ENCODE assay signal across 15 cellular contexts in genomic region chr13:40137400-40137799, GRCh38.
"Had no signal": no experiment of that assay in that cellular context is flagged by ENCODE, and none has a peak within 500 bp of the region (broad histone marks: within the 10 kb centered on the region; RNA-seq: fewer than 3 reads in every experiment).

No MANE protein-coding gene starts in this region.

- H3K36me3 ChIP-seq: brain microvascular endothelial cell, ovary, SJCRH30, suprapubic skin had no signal

- H3K27me3 ChIP-seq: brain microvascular endothelial cell, ovary, SJCRH30, suprapubic skin had no signal

- H3K4me3 ChIP-seq: ovary, SJCRH30, skin epidermis, suprapubic skin had no signal

- H3K27ac ChIP-seq: brain microvascular endothelial cell, epithelial cell of prostate, ovary, SJCRH30, skin epidermis, suprapubic skin had no signal

- H3K27me3 Mint-ChIP-seq: activated CD8-positive, alpha-beta memory T cell treated with anti-CD3 and anti-CD28 coated beads, Interleukin-2, amount 10 ng/mL, durations not matched to agents 7 days and 5 days; effector memory CD8-positive, alpha-beta T cell had no signal

- H3K4me1 Mint-ChIP-seq: neural crest cell had no signal

- H3K27ac Mint-ChIP-seq: activated CD8-positive, alpha-beta memory T cell treated with anti-CD3 and anti-CD28 coated beads, Interleukin-2, amount 10 ng/mL, durations not matched to agents 7 days and 5 days; dendritic cell treated with granulocyte-macrophage colony-stimulating factor and Interleukin-4, amounts not matched to agents 40 ng/mL and 50 ng/mL, for 4 days; effector memory CD8-positive, alpha-beta T cell had no signal

- H3K36me3 Mint-ChIP-seq: activated CD8-positive, alpha-beta memory T cell treated with anti-CD3 and anti-CD28 coated beads, Interleukin-2, amount 10 ng/mL, durations not matched to agents 7 days and 5 days had no signal

- ATAC-seq: activated CD8-positive, alpha-beta memory T cell treated with anti-CD3 and anti-CD28 coated beads, Interleukin-2, amount 10 ng/mL, durations not matched to agents 7 days and 5 days; effector memory CD8-positive, alpha-beta T cell; left ventricle myocardium superior had no signal

- H3K9me3 ChIP-seq: ovary, SJCRH30, suprapubic skin had no signal

- H3K4me1 ChIP-seq: SJCRH30, suprapubic skin had no signal

- H3K9me3 Mint-ChIP-seq: dendritic cell treated with granulocyte-macrophage colony-stimulating factor and Interleukin-4, amounts not matched to agents 40 ng/mL and 50 ng/mL, for 4 days; effector memory CD8-positive, alpha-beta T cell; neural crest cell had no signal

- DNase-seq: activated CD4-positive, alpha-beta T cell treated with anti-CD3 and anti-CD28 coated beads for 1 hour; activated CD8-positive, alpha-beta memory T cell treated with anti-CD3 and anti-CD28 coated beads, Interleukin-2, amount 10 ng/mL, durations not matched to agents 7 days and 5 days; activated naive CD4-positive, alpha-beta T cell treated with Interleukin-2 at 50 U/mL for 16 hours; amniotic stem cell; brain microvascular endothelial cell; cerebellar nuclear complex; effector memory CD8-positive, alpha-beta T cell; left ventricle myocardium superior; ovary; SJCRH30 had no signal

- H3K4me3 Mint-ChIP-seq: activated CD8-positive, alpha-beta memory T cell treated with anti-CD3 and anti-CD28 coated beads, Interleukin-2, amount 10 ng/mL, durations not matched to agents 7 days and 5 days; dendritic cell treated with granulocyte-macrophage colony-stimulating factor and Interleukin-4, amounts not matched to agents 40 ng/mL and 50 ng/mL, for 4 days; effector memory CD8-positive, alpha-beta T cell; neural crest cell had no signal
